Comparison of ENCODE assay signal across 13 cellular contexts in genomic region chr1:193185206-193185605, GRCh38. TPM values are rescaled to one million over a fixed set of nuclear protein-coding genes. Genes with fewer than 3 reads are reported as not detected.
DNase-seq lines count a peak whose midpoint lies in the region; ATAC-seq, FAIRE-seq and TF ChIP-seq lines count a peak whose summit lies in the region.
"Had no signal": no experiment of that assay in that cellular context is flagged by ENCODE, and none has a peak within 500 bp of the region (broad histone marks: within the 10 kb centered on the region; RNA-seq: fewer than 3 reads in every experiment).

No MANE protein-coding gene starts in this region.

- H4K20me1 ChIP-seq in hepatocyte (ENCODE audit: insufficient read depth, poor library complexity, severe bottlenecking) = no peaks in the 10 kb centered on the region

- TF ChIP-seq CTCF in hepatocyte (IDR thresholded peaks at IDR 0.05; ENCODE audit: poor library complexity) = no peak
- TF ChIP-seq CTCF in suprapubic skin (IDR thresholded peaks at IDR 0.05) = no peak

- H3K4me3 Mint-ChIP-seq in activated T-cell treated with anti-CD3 and anti-CD28 coated beads, Interleukin-2, amount 50 U/mL, for 24 hours = peak overlapping the region; percentile 37

- H3K27me3 ChIP-seq in hepatocyte (no peaks in the 10 kb centered on the region), suprapubic skin (no peaks in the 10 kb centered on the region)
- H3K27me3 ChIP-seq: BLaER1 had no signal

- H3K27me3 Mint-ChIP-seq in activated T-cell treated with anti-CD3 and anti-CD28 coated beads, Interleukin-2, amount 50 U/mL, for 24 hours = no peaks in the 10 kb centered on the region

- peak overlapping the region; percentile 13 for H3K4me3 ChIP-seq in hepatocyte
- H3K4me3 ChIP-seq in suprapubic skin = peak overlapping the region; percentile 36
- H3K4me3 ChIP-seq: BLaER1 had no signal

- H2AFZ ChIP-seq in hepatocyte = no peak overlapping the region

- no peaks in the 10 kb centered on the region for H3K9me2 ChIP-seq in hepatocyte (replicated peaks; ENCODE audit: insufficient read depth)

- no peak for ATAC-seq in HG03139 (IDR thresholded peaks at IDR 0.05; ENCODE audit: unreplicated experiment)

- H3K36me3 ChIP-seq in hepatocyte (replicated peaks; ENCODE audit: insufficient read depth, low read depth) (no peaks in the 10 kb centered on the region), suprapubic skin (no peaks in the 10 kb centered on the region)
- H3K36me3 ChIP-seq: BLaER1, HAP-1 had no signal

- H3K4me1 ChIP-seq in hepatocyte (ENCODE audit: insufficient read depth) (peaks cover 30% of the 10 kb centered on the region), suprapubic skin (peaks cover 28% of the 10 kb centered on the region)

- WGBS in hepatocyte (ENCODE audit: low lambda C conversion rate, missing lambda C conversion rate) = 57% methylated on average over 2 of the region's 2 CpGs
- WGBS in suprapubic skin = 63% methylated on average over 2 of the region's 2 CpGs

- FAIRE-seq in TTC549 (lab: Jason Lieb, UNC) = peak; percentile 52

- no peak for TF ChIP-seq POLR2A in suprapubic skin (IDR thresholded peaks at IDR 0.05)

- no peak for DNase-seq in activated T-cell treated with anti-CD3 and anti-CD28 coated beads, Interleukin-2, amount 50 U/mL, for 24 hours
- no peak for DNase-seq in activated T-cell treated with anti-CD3 and anti-CD28 coated beads, Interleukin-2, amount 50 U/mL, for 48 hours
- DNase-seq in hepatocyte (ENCODE audit: low spot score) = no peak
- DNase-seq in suprapubic skin (ENCODE audit: low spot score in 2 of 2) = no peak
- no peak for DNase-seq in NCI-H748 (lab: John Stamatoyannopoulos, UW; ENCODE audit: unreplicated experiment)
- DNase-seq in RPMI8226 = no peak
- DNase-seq: kidney glomerular epithelial cell had no signal

- no peaks in the 10 kb centered on the region for H3K9me3 Mint-ChIP-seq in activated T-cell treated with anti-CD3 and anti-CD28 coated beads, Interleukin-2, amount 50 U/mL, for 24 hours

- peaks cover 59% of the 10 kb centered on the region for H3K4me1 Mint-ChIP-seq in activated T-cell treated with anti-CD3 and anti-CD28 coated beads, Interleukin-2, amount 50 U/mL, for 24 hours (ENCODE audit: low read depth)

- H3K79me2 ChIP-seq in hepatocyte = peaks cover 60% of the 10 kb centered on the region

- peaks cover 11% of the 10 kb centered on the region for H3K36me3 Mint-ChIP-seq in activated T-cell treated with anti-CD3 and anti-CD28 coated beads, Interleukin-2, amount 50 U/mL, for 24 hours (ENCODE audit: low read depth)

- H3K27ac ChIP-seq in hepatocyte (peak overlapping the region; percentile 70), suprapubic skin (no peak overlapping the region)
- H3K27ac ChIP-seq: BLaER1, KMS-11 had no signal

- no peak for TF ChIP-seq EP300 in suprapubic skin (IDR thresholded peaks at IDR 0.05)

- peak overlapping the region; percentile 5 for H3K27ac Mint-ChIP-seq in activated T-cell treated with anti-CD3 and anti-CD28 coated beads, Interleukin-2, amount 50 U/mL, for 24 hours

- peak overlapping the region; percentile 71 for H3K4me2 ChIP-seq in hepatocyte
- H3K4me2 ChIP-seq: BLaER1, KMS-11 had no signal

- H3K9me3 ChIP-seq in hepatocyte (ENCODE audit: low read depth) (no peaks in the 10 kb centered on the region), suprapubic skin (no peaks in the 10 kb centered on the region)
- H3K9me3 ChIP-seq: BLaER1, HAP-1 had no signal

RNA-seq across cellular contexts. Expression of gene B3GALT2, which starts 1.2 kb away (rescaled TPM):
- total RNA-seq in hepatocyte (7.9 and 9.7 TPM in 2 replicates), suprapubic skin (under 1 TPM in 1 of 4 donors, not detected in 3; 0.34 TPM)
- polyA plus RNA-seq in hepatocyte = 1.4 and 1.8 TPM in 2 replicates
- total RNA-seq: renal cortical epithelial cell had no signal
